Comparison of ENCODE assay signal across 8 cellular contexts in genomic region chr9:63031-63629, GRCh38. TPM values are rescaled to one million over a fixed set of nuclear protein-coding genes. Genes with fewer than 3 reads are reported as not detected.
DNase-seq lines count a peak whose midpoint lies in the region; ATAC-seq and TF ChIP-seq lines count a peak whose summit lies in the region.
"Not testable (repeated sequence)": the region's sequence is repeated elsewhere in the genome, so short reads cannot be mapped to it uniquely, and the experiment has no call there.

No MANE protein-coding gene starts in this region.

- not testable (repeated sequence) for H3K9me2 ChIP-seq in GM23338 (ENCODE audit: insufficient read depth)

- intact Hi-C loops in MCF 10A (cut with micrococcal nuclease); mucosa of descending colon (cut with DNase I, micrococcal nuclease): not testable (repeated sequence)

- not testable (repeated sequence) for H3K9me3 Mint-ChIP-seq in GM23338; activated CD8-positive, alpha-beta memory T cell treated with anti-CD3 and anti-CD28 coated beads, Interleukin-2, amount 10 ng/mL, durations not matched to agents 7 days and 5 days (ENCODE audit: low read depth); MCF 10A (ENCODE audit: unreplicated experiment)

- H3K36me3 ChIP-seq in GM23338 (ENCODE audit: insufficient read depth); SJCRH30; mucosa of descending colon (ENCODE audit: low read depth); upper lobe of left lung: not testable (repeated sequence)

- ATAC-seq in GM18858 (IDR thresholded peaks at IDR 0.05; ENCODE audit: unreplicated experiment) (peak; percentile 64), GM23338 (peak; percentile 74), HG03565 (IDR thresholded peaks at IDR 0.05; ENCODE audit: unreplicated experiment) (peak; percentile 54), mucosa of descending colon (peak; percentile 87), upper lobe of left lung (ENCODE audit: low FRiP score in 2 of 2) (peak; percentile 68 to 84)
- peak; percentile 95 for ATAC-seq in activated CD8-positive, alpha-beta memory T cell treated with anti-CD3 and anti-CD28 coated beads, Interleukin-2, amount 10 ng/mL, durations not matched to agents 7 days and 5 days

- not testable (repeated sequence) for H3F3A ChIP-seq in GM23338 (replicated peaks; ENCODE audit: low read depth)

- DNase-seq in GM23338 (ENCODE audit: low spot score) (peak; percentile 2), SJCRH30 (peak; percentile 45 to 57), MCF 10A (ENCODE audit: unreplicated experiment) (peak; percentile 4), mucosa of descending colon (peak; percentile 21 to 46 (median 22))
- peak; percentile 72 for DNase-seq in activated CD8-positive, alpha-beta memory T cell treated with anti-CD3 and anti-CD28 coated beads, Interleukin-2, amount 10 ng/mL, durations not matched to agents 7 days and 5 days
- not testable (repeated sequence) for DNase-seq in upper lobe of left lung

- H3K36me3 Mint-ChIP-seq in GM23338 (ENCODE audit: low read depth); activated CD8-positive, alpha-beta memory T cell treated with anti-CD3 and anti-CD28 coated beads, Interleukin-2, amount 10 ng/mL, durations not matched to agents 7 days and 5 days; MCF 10A (ENCODE audit: insufficient read depth, unreplicated experiment): not testable (repeated sequence)

- H3K4me1 Mint-ChIP-seq in GM23338; activated CD8-positive, alpha-beta memory T cell treated with anti-CD3 and anti-CD28 coated beads, Interleukin-2, amount 10 ng/mL, durations not matched to agents 7 days and 5 days; MCF 10A (ENCODE audit: insufficient read depth, unreplicated experiment): not testable (repeated sequence)

- not testable (repeated sequence) for TF ChIP-seq CTCF in GM23338 (conservative IDR thresholded peaks at IDR 0.05; ENCODE audit: low read depth in 2 of 2); MCF 10A (IDR thresholded peaks at IDR 0.05; ENCODE audit: unreplicated experiment); mucosa of descending colon (IDR thresholded peaks at IDR 0.05); upper lobe of left lung (IDR thresholded peaks at IDR 0.05)

- H3K79me2 ChIP-seq in GM23338 (replicated peaks; ENCODE audit: insufficient read depth): not testable (repeated sequence)

- not testable (repeated sequence) for H3K27ac ChIP-seq in GM23338 (ENCODE audit: low read depth); SJCRH30; upper lobe of left lung

- 0 out of 2 replicates have a peak overlapping the region, but pooled peaks have one; percentile 45 for H3K4me2 ChIP-seq in GM23338

- not testable (repeated sequence) for H3K4me3 ChIP-seq in GM23338, SJCRH30, mucosa of descending colon, upper lobe of left lung

- not testable (repeated sequence) for TF ChIP-seq EP300 in upper lobe of left lung (IDR thresholded peaks at IDR 0.05)

- not testable (repeated sequence) for H3K9me3 ChIP-seq in SJCRH30 (replicated peaks); mucosa of descending colon; upper lobe of left lung

- CTCF ChIA-PET in activated CD8-positive, alpha-beta memory T cell treated with anti-CD3 and anti-CD28 coated beads, Interleukin-2, amount 10 ng/mL, durations not matched to agents 7 days and 5 days (lab: Charles Lee); MCF 10A (lab: Yijun Ruan, JAX): not testable (repeated sequence)

- WGBS in upper lobe of left lung, 2 donors: 0 to 10% methylated on average over 1 to 2 of the region's 10 CpGs

- not testable (repeated sequence) for H3K4me3 Mint-ChIP-seq in GM23338; MCF 10A (ENCODE audit: unreplicated experiment)
- peak overlapping the region; percentile 43 for H3K4me3 Mint-ChIP-seq in activated CD8-positive, alpha-beta memory T cell treated with anti-CD3 and anti-CD28 coated beads, Interleukin-2, amount 10 ng/mL, durations not matched to agents 7 days and 5 days

- not testable (repeated sequence) for H2AFZ ChIP-seq in GM23338

- POLR2A ChIA-PET in MCF 10A (lab: Yijun Ruan, JAX): not testable (repeated sequence)

- not testable (repeated sequence) for BruUV-seq in MCF 10A (replicated peaks; lab: Mats Ljungman, UMichigan)

- H3K27me3 ChIP-seq in GM23338 (ENCODE audit: insufficient read depth); SJCRH30; upper lobe of left lung: not testable (repeated sequence)

- TF ChIP-seq POLR2A in upper lobe of left lung (IDR thresholded peaks at IDR 0.05): not testable (repeated sequence)

- H4K20me1 ChIP-seq in GM23338 (replicated peaks; ENCODE audit: insufficient read depth): not testable (repeated sequence)

- not testable (repeated sequence) for H3K27ac Mint-ChIP-seq in GM23338; MCF 10A (ENCODE audit: low read depth, unreplicated experiment)
- H3K27ac Mint-ChIP-seq in activated CD8-positive, alpha-beta memory T cell treated with anti-CD3 and anti-CD28 coated beads, Interleukin-2, amount 10 ng/mL, durations not matched to agents 7 days and 5 days: peak overlapping the region; percentile 74

- not testable (repeated sequence) for H3K27me3 Mint-ChIP-seq in GM23338 (ENCODE audit: insufficient read depth, low read depth, poor library complexity); activated CD8-positive, alpha-beta memory T cell treated with anti-CD3 and anti-CD28 coated beads, Interleukin-2, amount 10 ng/mL, durations not matched to agents 7 days and 5 days
- peaks cover 11% of the 10 kb centered on the region for H3K27me3 Mint-ChIP-seq in MCF 10A (ENCODE audit: insufficient read depth, unreplicated experiment)

- not testable (repeated sequence) for H3K4me1 ChIP-seq in GM23338 (ENCODE audit: insufficient read depth); SJCRH30; mucosa of descending colon (ENCODE audit: low read depth); upper lobe of left lung

RNA-seq across cellular contexts. Expression of gene WASHC1, which starts 33.9 kb away (rescaled TPM):
- 4.6 and 4.9 TPM in 2 replicates for total RNA-seq in GM23338 (2014; rRNA removed; shearing (Covaris generic))
- polyA plus RNA-seq in GM23338 (2016; fragmentation: Nextera tagmentation; extraction: Ambion mirVana): 10.0 and 11.4 TPM in 2 replicates
- total RNA-seq in SJCRH30 (2014; rRNA removed; shearing (Covaris generic)): 4.4 and 6.2 TPM in 2 replicates
- 10 to 100 TPM; 18.6 to 23.9 TPM for total RNA-seq in activated CD8-positive, alpha-beta memory T cell treated with anti-CD3 and anti-CD28 coated beads, Interleukin-2, amount 10 ng/mL, durations not matched to agents 7 days and 5 days
- total RNA-seq in MCF 10A (2022): 17.2 and 18.2 TPM in 2 replicates
- total RNA-seq in mucosa of descending colon: 10 to 100 TPM; 18.4 to 33.8 (median 21.7) TPM
- total RNA-seq in upper lobe of left lung: 10 to 100 TPM in 4 of 6 donors, 1 to 10 TPM in 2; 3.0 to 29.4 (median 26.9) TPM

RNA-seq across cellular contexts. Expression of gene FOXD4, which starts 55.1 kb away (rescaled TPM):
- 0.31 TPM in 1 of 2 replicates, not detected in the other for total RNA-seq in GM23338 (2014; rRNA removed; shearing (Covaris generic))
- polyA plus RNA-seq in GM23338 (2016; fragmentation: Nextera tagmentation; extraction: Ambion mirVana): not detected in 2 replicates
- total RNA-seq in SJCRH30 (2014; rRNA removed; shearing (Covaris generic)): 1.4 TPM in 2 replicates
- total RNA-seq in activated CD8-positive, alpha-beta memory T cell treated with anti-CD3 and anti-CD28 coated beads, Interleukin-2, amount 10 ng/mL, durations not matched to agents 7 days and 5 days: under 1 TPM; 0.15 to 0.49 TPM
- total RNA-seq in MCF 10A (2022) (2.1 and 2.4 TPM in 2 replicates), mucosa of descending colon (under 1 TPM; 0.19 to 0.22 (median 0.20) TPM), upper lobe of left lung (1 to 10 TPM in 3 of 6 donors, under 1 TPM in 3; 0.30 to 3.1 (median 0.80) TPM)
